In genomic region chr10:75007646-75008045, GRCh38 we compare ENCODE assay signal across 25 cellular contexts.
DNase-seq lines count a peak whose midpoint lies in the region; ATAC-seq, FAIRE-seq and TF ChIP-seq lines count a peak whose summit lies in the region.
"Had no signal": no experiment of that assay in that cellular context is flagged by ENCODE, and none has a peak within 500 bp of the region (broad histone marks: within the 10 kb centered on the region; RNA-seq: fewer than 3 reads in every experiment).

No MANE protein-coding gene starts in this region.

- no peak overlapping the region for H3K4ac ChIP-seq in H9 (ENCODE audit: low read depth, low read length)

- no TSS peak for BruUV-seq in Calu3 (replicated peaks; lab: Mats Ljungman, UMichigan)

- TF ChIP-seq POLR2A in H54 (IDR thresholded peaks at IDR 0.05; ENCODE audit: low read depth, low read length), result no peak

- H3K79me2 ChIP-seq in osteoblast (ENCODE audit: insufficient read depth, low read length) (no peaks in the 10 kb centered on the region), H9 (ENCODE audit: insufficient read depth, low read length) (no peaks in the 10 kb centered on the region)

- no peak overlapping the region for H2AK5ac ChIP-seq in H9 (ENCODE audit: insufficient read length, low read length)

- no peak overlapping the region for H2BK120ac ChIP-seq in H9 (ENCODE audit: low read depth, low read length, poor library complexity, severe bottlenecking)

- H3K4me2 ChIP-seq in osteoblast (ENCODE audit: insufficient read depth, low read length) (peak overlapping the region; percentile 56), H9 (ENCODE audit: insufficient read depth, insufficient read length, low read length) (no peak overlapping the region)
- H3K4me2 ChIP-seq: GM23338 had no signal

- TF ChIP-seq CTCF in osteoblast (IDR thresholded peaks at IDR 0.05; ENCODE audit: extremely low read depth, low read depth, low read length) (no peak), H9 (conservative IDR thresholded peaks at IDR 0.05) (no peak), kidney (IDR thresholded peaks at IDR 0.05; ENCODE audit: borderline replicate concordance, extremely low read depth, insufficient read depth) (no peak), Calu3 (IDR thresholded peaks at IDR 0.05; ENCODE audit: unreplicated experiment) (no peak)

- peaks cover 9% of the 10 kb centered on the region for H3K36me3 Mint-ChIP-seq in activated T-cell treated with anti-CD3 and anti-CD28 coated beads, Interleukin-2, amount 50 U/mL, for 4 hours (ENCODE audit: insufficient read depth)
- H3K36me3 Mint-ChIP-seq in activated naive CD8-positive, alpha-beta T cell treated with anti-CD3 and anti-CD28 coated beads, Interleukin-2, amount 50 U/mL, for 24 hours (ENCODE audit: low read depth), result peaks cover 5% of the 10 kb centered on the region
- peaks cover 0 to 7% (median 0%) of the 10 kb centered on the region in 3 experiments; a peak in 3 of 7 replicates for H3K36me3 Mint-ChIP-seq in H9 (ENCODE audit: insufficient read depth in 1 of 3, low read depth in 3 of 3)
- no peaks in the 10 kb centered on the region for H3K36me3 Mint-ChIP-seq in Calu3 (ENCODE audit: insufficient read depth, unreplicated experiment)

- no peak overlapping the region for H3K23ac ChIP-seq in H9 (ENCODE audit: insufficient read length, low read depth, low read length)

- H2BK15ac ChIP-seq in H9 (ENCODE audit: low read depth, low read length), result no peak overlapping the region

- H3K23me2 ChIP-seq in H9 (ENCODE audit: insufficient read length, low read depth, low read length, poor library complexity, severe bottlenecking), result no peaks in the 10 kb centered on the region

- no peak overlapping the region for H4K91ac ChIP-seq in H9 (ENCODE audit: insufficient read length, low read depth, low read length)

- H3K56ac ChIP-seq in H9 (ENCODE audit: insufficient read length, low read depth, low read length), result no peak overlapping the region

- no peaks in the 10 kb centered on the region for H3K9me3 Mint-ChIP-seq in activated T-cell treated with anti-CD3 and anti-CD28 coated beads, Interleukin-2, amount 50 U/mL, for 4 hours
- H3K9me3 Mint-ChIP-seq in activated naive CD8-positive, alpha-beta T cell treated with anti-CD3 and anti-CD28 coated beads, Interleukin-2, amount 50 U/mL, for 24 hours, result no peaks in the 10 kb centered on the region
- H3K9me3 Mint-ChIP-seq in H9 (no peaks in the 10 kb centered on the region), Calu3 (ENCODE audit: low read depth, unreplicated experiment) (no peaks in the 10 kb centered on the region)
- H3K9me3 Mint-ChIP-seq: CD14-positive monocyte, GM23338, nephron had no signal

- H3K9me3 ChIP-seq in osteoblast (ENCODE audit: low read depth, low read length), result no peaks in the 10 kb centered on the region
- no peaks in the 10 kb centered on the region for H3K9me3 ChIP-seq in H9 (ENCODE audit: control insufficient read depth, low read depth, low read length)
- H3K9me3 ChIP-seq in kidney (ENCODE audit: control insufficient read depth in 1 of 2, low read length in 2 of 2), result no peaks in the 10 kb centered on the region
- H3K9me3 ChIP-seq: thoracic aorta had no signal

- H3K27me3 Mint-ChIP-seq in activated T-cell treated with anti-CD3 and anti-CD28 coated beads, Interleukin-2, amount 50 U/mL, for 4 hours (ENCODE audit: low read depth), result no peaks in the 10 kb centered on the region
- H3K27me3 Mint-ChIP-seq in activated naive CD8-positive, alpha-beta T cell treated with anti-CD3 and anti-CD28 coated beads, Interleukin-2, amount 50 U/mL, for 24 hours, result no peaks in the 10 kb centered on the region
- no peaks in the 10 kb centered on the region for H3K27me3 Mint-ChIP-seq in H9 (ENCODE audit: low read depth)
- H3K27me3 Mint-ChIP-seq in Calu3 (ENCODE audit: unreplicated experiment), result no peaks in the 10 kb centered on the region

- CTCF ChIA-PET in Calu3 (lab: Charles Lee), result no interaction called here

- intact Hi-C loops in kidney (cut with DNase I) (no loop called here), Calu3 (cut with micrococcal nuclease; ENCODE audit: unreplicated experiment) (no loop called here)

- DNase-seq in activated T-cell treated with anti-CD3 and anti-CD28 coated beads, Interleukin-2, amount 50 U/mL, for 4 hours, result no peak
- DNase-seq in activated T-cell treated with anti-CD3 and anti-CD28 coated beads for 4 hours, result no peak
- no peak for DNase-seq in H54 (ENCODE audit: insufficient read length, low spot score)
- DNase-seq in activated naive CD8-positive, alpha-beta T cell treated with anti-CD3 and anti-CD28 coated beads, Interleukin-2, amount 50 U/mL, for 24 hours, result no peak
- no peak for DNase-seq in osteoblast (ENCODE audit: insufficient read length, low spot score, missing footprints)
- no peak for DNase-seq in H9
- no peak for DNase-seq in kidney
- no peak for DNase-seq in Calu3
- DNase-seq: activated gamma-delta T cell; DMS53; KG1; left colon; mesenchymal stem cell; NCI-H187; NCI-H226; NCI-H774; SHP77; stimulated activated CD4-positive, alpha-beta T cell treated with anti-CD3 and anti-CD28 coated beads, Interleukin-15, amount 100 ng/mL, for 24 hours; SW 1271 had no signal

- peak in 1 of 2 donors; percentile 61 for ATAC-seq in activated T-cell treated with anti-CD3 and anti-CD28 coated beads, Interleukin-2, amount 50 U/mL, for 4 hours
- ATAC-seq in activated naive CD8-positive, alpha-beta T cell treated with anti-CD3 and anti-CD28 coated beads, Interleukin-2, amount 50 U/mL, for 24 hours, result no peak
- ATAC-seq: GM23338, left colon, sciatic nerve had no signal

- H2AFZ ChIP-seq in osteoblast (ENCODE audit: low read length) (peak overlapping the region; percentile 5), H9 (ENCODE audit: low read length) (no peak overlapping the region)
- H2AFZ ChIP-seq: GM23338, parathyroid adenoma had no signal

- no peak overlapping the region for H3T11ph ChIP-seq in H9 (ENCODE audit: low read length)

- H3K27ac ChIP-seq in osteoblast (ENCODE audit: low read depth, low read length), result no peak overlapping the region
- H3K27ac ChIP-seq in H9 (ENCODE audit: insufficient read length, low read depth, low read length), result no peak overlapping the region
- H3K27ac ChIP-seq in kidney (ENCODE audit: low read depth in 2 of 2, low read length in 2 of 2), result no peak overlapping the region
- H3K27ac ChIP-seq: parathyroid adenoma, thoracic aorta had no signal

- no CpG with 5 or more reads among the region's 2 CpGs for WGBS in H9 (ENCODE audit: extremely low coverage, insufficient read length, low lambda C conversion rate)

- H2BK12ac ChIP-seq in H9 (ENCODE audit: insufficient read length, low read depth, low read length), result no peak overlapping the region

- H2BK5ac ChIP-seq in H9 (ENCODE audit: insufficient read length, low read length), result no peak overlapping the region

- H3K4me3 Mint-ChIP-seq in activated T-cell treated with anti-CD3 and anti-CD28 coated beads, Interleukin-2, amount 50 U/mL, for 4 hours, result peak overlapping the region; percentile 25
- peak overlapping the region; percentile 50 for H3K4me3 Mint-ChIP-seq in activated naive CD8-positive, alpha-beta T cell treated with anti-CD3 and anti-CD28 coated beads, Interleukin-2, amount 50 U/mL, for 24 hours
- no peak overlapping the region for H3K4me3 Mint-ChIP-seq in H9
- H3K4me3 Mint-ChIP-seq in Calu3 (ENCODE audit: low read depth, unreplicated experiment), result no peak overlapping the region
- H3K4me3 Mint-ChIP-seq: GM23338, nephron had no signal

- no peak overlapping the region for H4K8ac ChIP-seq in H9 (replicated peaks; ENCODE audit: insufficient read length, low read depth, low read length)

- no peaks in the 10 kb centered on the region for H4K20me1 ChIP-seq in osteoblast (ENCODE audit: insufficient read depth, low read length)
- H4K20me1 ChIP-seq in H9 (ENCODE audit: control insufficient read depth, insufficient read depth, insufficient read length), result no peaks in the 10 kb centered on the region

- peak; percentile 75 for FAIRE-seq in H54 (lab: Jason Lieb, UNC)
- FAIRE-seq in kidney (lab: Jason Lieb, UNC), result no peak

- peak overlapping the region; percentile 24 for H3K27ac Mint-ChIP-seq in activated naive CD8-positive, alpha-beta T cell treated with anti-CD3 and anti-CD28 coated beads, Interleukin-2, amount 50 U/mL, for 24 hours
- H3K27ac Mint-ChIP-seq in H9 (no peak overlapping the region), Calu3 (ENCODE audit: unreplicated experiment) (no peak overlapping the region)
- H3K27ac Mint-ChIP-seq: GM23338 had no signal

- no peak overlapping the region for H2BK20ac ChIP-seq in H9 (ENCODE audit: low read depth, low read length, poor library complexity, severe bottlenecking)

- H3K4me1 Mint-ChIP-seq in activated T-cell treated with anti-CD3 and anti-CD28 coated beads, Interleukin-2, amount 50 U/mL, for 4 hours (ENCODE audit: low read depth), result peaks cover 31% of the 10 kb centered on the region
- H3K4me1 Mint-ChIP-seq in activated naive CD8-positive, alpha-beta T cell treated with anti-CD3 and anti-CD28 coated beads, Interleukin-2, amount 50 U/mL, for 24 hours, result peaks cover 36% of the 10 kb centered on the region
- H3K4me1 Mint-ChIP-seq in H9 (peaks cover 2 to 3% of the 10 kb centered on the region in 2 experiments), Calu3 (ENCODE audit: low read depth, unreplicated experiment) (no peaks in the 10 kb centered on the region)
- H3K4me1 Mint-ChIP-seq: GM23338 had no signal

- no peak overlapping the region for H4K5ac ChIP-seq in H9 (ENCODE audit: insufficient read length, low read depth, low read length)

- H3K9ac ChIP-seq in H9 (ENCODE audit: extremely low read depth, insufficient read length, low read length) (no peak overlapping the region), kidney (ENCODE audit: low read length in 2 of 2) (no peak overlapping the region)
- H3K9ac ChIP-seq: parathyroid adenoma had no signal

- no peaks in the 10 kb centered on the region for H3K79me1 ChIP-seq in H9 (ENCODE audit: insufficient read depth, low read depth, low read length, poor library complexity, severe bottlenecking)

- no peaks in the 10 kb centered on the region for H3K27me3 ChIP-seq in osteoblast (ENCODE audit: insufficient read depth, low read length)
- no peaks in the 10 kb centered on the region for H3K27me3 ChIP-seq in H9 (ENCODE audit: insufficient read depth, low read length)

- H3K14ac ChIP-seq in H9 (ENCODE audit: insufficient read depth, low read length), result no peak overlapping the region

- no peak overlapping the region for H3K4me3 ChIP-seq in osteoblast (ENCODE audit: insufficient read depth, low read length)
- H3K4me3 ChIP-seq in kidney (ENCODE audit: low read length in 2 of 2), result no peak overlapping the region
- H3K4me3 ChIP-seq: GM23338, thoracic aorta had no signal

- H3K4me1 ChIP-seq in osteoblast (ENCODE audit: insufficient read depth, low read length) (no peaks in the 10 kb centered on the region), H9 (ENCODE audit: insufficient read depth, low read length) (no peaks in the 10 kb centered on the region), kidney (ENCODE audit: control insufficient read depth in 1 of 2, insufficient read depth in 1 of 2, low read depth in 1 of 2, low read length in 2 of 2) (peaks cover 0 to 2% of the 10 kb centered on the region in 2 donors)
- H3K4me1 ChIP-seq: parathyroid adenoma had no signal

- no peak overlapping the region for H3K18ac ChIP-seq in H9 (ENCODE audit: insufficient read length, low read depth, low read length)

- H3K36me3 ChIP-seq in osteoblast (ENCODE audit: insufficient read depth, low read length) (peaks cover 5% of the 10 kb centered on the region), kidney (ENCODE audit: control insufficient read depth in 1 of 2, insufficient read depth in 2 of 2, low read length in 2 of 2) (peaks cover 0 to 3% of the 10 kb centered on the region in 2 donors)
- H3K36me3 ChIP-seq: thoracic aorta had no signal

Comparison
In these comparisons a context has a peak if more than half of its experiments do, and no peak if none do; other contexts are left out.
1. H3K4me3 Mint-ChIP-seq: peak in activated T-cell treated with anti-CD3 and anti-CD28 coated beads, Interleukin-2, amount 50 U/mL, for 4 hours (single experiment) and activated naive CD8-positive, alpha-beta T cell treated with anti-CD3 and anti-CD28 coated beads, Interleukin-2, amount 50 U/mL, for 24 hours (single experiment); none in H9 (0 of 2) and Calu3 (single experiment).